ENCODE assay signal across 14 cellular contexts in genomic region chr3:194879126-194879887, GRCh38.
DNase-seq lines count a peak whose midpoint lies in the region; ATAC-seq and TF ChIP-seq lines count a peak whose summit lies in the region.
"Had no signal": no experiment of that assay in that cellular context is flagged by ENCODE, and none has a peak within 500 bp of the region (broad histone marks: within the 10 kb centered on the region; RNA-seq: fewer than 3 reads in every experiment).

No MANE protein-coding gene starts in this region.

- no peaks in the 10 kb centered on the region for H3K36me3 ChIP-seq in upper lobe of right lung
- H3K36me3 ChIP-seq: Peyer's patch had no signal

- H3K4me3 ChIP-seq in upper lobe of right lung, result no peak overlapping the region
- H3K4me3 ChIP-seq: Peyer's patch, testis had no signal

- peak overlapping the region; percentile 87 for H3K27ac Mint-ChIP-seq in dendritic cell treated with granulocyte-macrophage colony-stimulating factor and Interleukin-4, amounts not matched to agents 40 ng/mL and 50 ng/mL, for 4 days

- H3K4me1 ChIP-seq in upper lobe of right lung, result peaks cover 28% of the 10 kb centered on the region

- peaks cover 57% of the 10 kb centered on the region for H3K4me1 Mint-ChIP-seq in dendritic cell treated with granulocyte-macrophage colony-stimulating factor and Interleukin-4, amounts not matched to agents 40 ng/mL and 50 ng/mL, for 4 days (ENCODE audit: low read depth)

- intact Hi-C loops in dendritic cell treated with granulocyte-macrophage colony-stimulating factor and Interleukin-4, amounts not matched to agents 40 ng/mL and 50 ng/mL, for 4 days (cut with micrococcal nuclease), result no loop called here
- intact Hi-C loops in upper lobe of right lung (cut with DNase I), result no loop called here

- POLR2A ChIA-PET in HEK293T (lab: Yijun Ruan, JAX), result no interaction called here

- ATAC-seq in upper lobe of right lung, result peak; percentile 54

- peak overlapping the region; percentile 9 for H3K4me3 Mint-ChIP-seq in dendritic cell treated with granulocyte-macrophage colony-stimulating factor and Interleukin-4, amounts not matched to agents 40 ng/mL and 50 ng/mL, for 4 days
- H3K4me3 Mint-ChIP-seq: mesothelial cell of epicardium had no signal

- H3K27me3 Mint-ChIP-seq in dendritic cell treated with granulocyte-macrophage colony-stimulating factor and Interleukin-4, amounts not matched to agents 40 ng/mL and 50 ng/mL, for 4 days, result peaks cover 2% of the 10 kb centered on the region

- no peak for TF ChIP-seq CTCF in upper lobe of right lung (IDR thresholded peaks at IDR 0.05)

- DNase-seq in SIG-M5 treated with dmso at 0.1 percent for 504 hours (lab: John Stamatoyannopoulos, UW; ENCODE audit: unreplicated experiment) (peak; percentile 54), SIG-M5 (lab: John Stamatoyannopoulos, UW) (no peak), medulla oblongata (ENCODE audit: extremely low spot score) (peak; percentile 25), upper lobe of right lung (no peak), HEK293T (ENCODE audit: extremely low spot score) (no peak), kidney glomerular epithelial cell (lab: John Stamatoyannopoulos, UW) (no peak), globus pallidus (ENCODE audit: low spot score) (no peak)
- DNase-seq: 8988T, cortex of kidney, foreskin melanocyte, Peyer's patch had no signal

- CTCF ChIA-PET in HEK293T (lab: Yijun Ruan, JAX), result no interaction called here

- no peaks in the 10 kb centered on the region for H3K27me3 ChIP-seq in upper lobe of right lung
- H3K27me3 ChIP-seq: Peyer's patch, testis had no signal

- peaks cover 6% of the 10 kb centered on the region for H3K36me3 Mint-ChIP-seq in dendritic cell treated with granulocyte-macrophage colony-stimulating factor and Interleukin-4, amounts not matched to agents 40 ng/mL and 50 ng/mL, for 4 days (ENCODE audit: low read depth)
- H3K36me3 Mint-ChIP-seq: mesothelial cell of epicardium had no signal

- peaks cover 13% of the 10 kb centered on the region for H3K9me3 Mint-ChIP-seq in dendritic cell treated with granulocyte-macrophage colony-stimulating factor and Interleukin-4, amounts not matched to agents 40 ng/mL and 50 ng/mL, for 4 days

- H3K27ac ChIP-seq in upper lobe of right lung, result no peak overlapping the region
- H3K27ac ChIP-seq: testis had no signal

- no peaks in the 10 kb centered on the region for H3K9me3 ChIP-seq in upper lobe of right lung
- H3K9me3 ChIP-seq: testis had no signal

TF ChIP-seq in HEK293T, 16 proteins besides CTCF, POLR2A, EP300 and RAD21:
- TF ChIP-seq FOXA1 (IDR thresholded peaks at IDR 0.05) (no peak), HDGF (IDR thresholded peaks at IDR 0.05; ENCODE audit: borderline replicate concordance) (no peak), PKNOX1 (IDR thresholded peaks at IDR 0.05) (no peak), FOXM1 (IDR thresholded peaks at IDR 0.05; ENCODE audit: borderline replicate concordance) (no peak), CTBP1 (IDR thresholded peaks at IDR 0.05; ENCODE audit: borderline replicate concordance) (no peak), BHLHE40 (IDR thresholded peaks at IDR 0.05; ENCODE audit: borderline replicate concordance) (no peak), SUZ12 (IDR thresholded peaks at IDR 0.05) (no peak), ZNF384 (IDR thresholded peaks at IDR 0.05) (no peak), SP1 (IDR thresholded peaks at IDR 0.05) (no peak), ELF4 (IDR thresholded peaks at IDR 0.05) (no peak), FOXK2 (IDR thresholded peaks at IDR 0.05) (no peak), ARNT (IDR thresholded peaks at IDR 0.05) (no peak), TARDBP (IDR thresholded peaks at IDR 0.05) (no peak), NFRKB (IDR thresholded peaks at IDR 0.05) (no peak), L3MBTL2 (conservative IDR thresholded peaks at IDR 0.05) (no peak), LEF1 (IDR thresholded peaks at IDR 0.05; ENCODE audit: borderline replicate concordance) (no peak)

Comparison
In these comparisons a context has a peak if more than half of its experiments do, and no peak if none do; other contexts are left out.
1. DNase-seq: peak in SIG-M5 treated with dmso at 0.1 percent for 504 hours (single experiment) and medulla oblongata (single experiment); none in SIG-M5 (single experiment), upper lobe of right lung (single experiment), HEK293T (single experiment), kidney glomerular epithelial cell (single experiment) and globus pallidus (single experiment).